In genomic region chr7:100132697-100133137, GRCh38 we compare ENCODE assay signal across 8 cellular contexts. TPM values are rescaled to one million over a fixed set of nuclear protein-coding genes. Genes with fewer than 3 reads are reported as not detected.
DNase-seq lines count a peak whose midpoint lies in the region; ATAC-seq and TF ChIP-seq lines count a peak whose summit lies in the region.

No MANE protein-coding gene starts in this region.

- peaks cover 4% of the 10 kb centered on the region; the same call in 1 of the 2 replicates for H3K4me1 ChIP-seq in H9 (ENCODE audit: insufficient read depth, low read length)

- peaks cover 7 to 10% of the 10 kb centered on the region in 2 experiments for H3K4me1 Mint-ChIP-seq in H9
- peaks cover 13% of the 10 kb centered on the region for H3K4me1 Mint-ChIP-seq in T-helper 17 cell

- DNase-seq in DMS 273 (lab: John Stamatoyannopoulos, UW; ENCODE audit: unreplicated experiment) (peak; percentile 92), H9 (peak; percentile 79), NCI-H1694 treated with DMSO at 0.1 percent for 48 hours (lab: John Stamatoyannopoulos, UW) (peak; percentile 72), T-helper 17 cell (peak; percentile 26 to 50 (median 35)), astrocyte of the spinal cord (ENCODE audit: low read depth, low spot score) (peak; percentile 55), iPS-NIHi7 (ENCODE audit: extremely low spot score) (peak; percentile 83), posterior vena cava (ENCODE audit: low spot score) (no peak)
- peak; percentile 48 to 52 for DNase-seq in stimulated activated CD4-positive, alpha-beta T cell treated with anti-CD3 and anti-CD28 coated beads, Interleukin-1b, Interleukin-23, amount 100 ng/mL, for 4 hours (ENCODE audit: low read depth in 2 of 2)

- WGBS in H9 (ENCODE audit: extremely low coverage, insufficient read length, low lambda C conversion rate): no CpG with 5 or more reads among the region's 3 CpGs

- no peak overlapping the region; a peak in 1 of 7 replicates for H3K27ac Mint-ChIP-seq in H9
- H3K27ac Mint-ChIP-seq in T-helper 17 cell: peak overlapping the region; percentile 19

- H2AFZ ChIP-seq in H9 (ENCODE audit: low read length): peak overlapping the region; percentile 65

- no peak overlapping the region for H3K4me3 ChIP-seq in astrocyte of the spinal cord (ENCODE audit: low read depth, low read length)

- H3K27ac ChIP-seq in H9 (ENCODE audit: insufficient read length, low read depth, low read length): no peak overlapping the region

- H3K4me3 Mint-ChIP-seq in H9 (no peak overlapping the region), T-helper 17 cell (peak overlapping the region; percentile 31)

- no peak overlapping the region for H3K18ac ChIP-seq in H9 (ENCODE audit: insufficient read length, low read depth, low read length)

- intact Hi-C loops in posterior vena cava (cut with DNase I): loop anchor here in 1 of 2 donors (5.0 kb wide), 1 partner anchor 90 kb away; no protein-coding TSS in a partner anchor

- H2BK15ac ChIP-seq in H9 (ENCODE audit: low read depth, low read length): no peak overlapping the region

- peaks cover 4% of the 10 kb centered on the region for H3K23me2 ChIP-seq in H9 (ENCODE audit: insufficient read length, low read depth, low read length, poor library complexity, severe bottlenecking)

- no peaks in the 10 kb centered on the region for H3K79me1 ChIP-seq in H9 (ENCODE audit: insufficient read depth, low read depth, low read length, poor library complexity, severe bottlenecking)

- no peaks in the 10 kb centered on the region for H3K9me3 Mint-ChIP-seq in H9

- no peaks in the 10 kb centered on the region; the same call in 1 of the 2 replicates for H3K27me3 ChIP-seq in H9 (ENCODE audit: insufficient read depth, low read length)

- H2BK20ac ChIP-seq in H9 (ENCODE audit: low read depth, low read length, poor library complexity, severe bottlenecking): no peak overlapping the region

- no peak overlapping the region for H2BK120ac ChIP-seq in H9 (ENCODE audit: low read depth, low read length, poor library complexity, severe bottlenecking)

- in situ Hi-C loops in astrocyte of the spinal cord (cut with HindIII; ENCODE audit: low sequenced_read_pairs): no loop called here

- no peak overlapping the region for H3K4ac ChIP-seq in H9 (ENCODE audit: low read depth, low read length)

- H3K56ac ChIP-seq in H9 (ENCODE audit: insufficient read length, low read depth, low read length): no peak overlapping the region

- no peak overlapping the region for H4K8ac ChIP-seq in H9 (replicated peaks; ENCODE audit: insufficient read length, low read depth, low read length)

- H3K23ac ChIP-seq in H9 (ENCODE audit: insufficient read length, low read depth, low read length): no peak overlapping the region

- no peak overlapping the region for H2AK5ac ChIP-seq in H9 (ENCODE audit: insufficient read length, low read length)

- H3K4me2 ChIP-seq in H9 (ENCODE audit: insufficient read depth, insufficient read length, low read length): no peak overlapping the region

- no peak overlapping the region for H3K14ac ChIP-seq in H9 (ENCODE audit: insufficient read depth, low read length)

- TF ChIP-seq CTCF in H9 (conservative IDR thresholded peaks at IDR 0.05) (peak; percentile 93), astrocyte of the spinal cord (IDR thresholded peaks at IDR 0.05; ENCODE audit: low read depth, low read length) (peak; percentile 95)

- peak; percentile 85 for ATAC-seq in T-helper 17 cell

- H3K9me3 ChIP-seq in H9 (ENCODE audit: control insufficient read depth, low read depth, low read length) (no peaks in the 10 kb centered on the region), T-helper 17 cell (ENCODE audit: control insufficient read depth, low read length, poor library complexity, severe bottlenecking) (no peaks in the 10 kb centered on the region)

- no peak overlapping the region for H4K5ac ChIP-seq in H9 (ENCODE audit: insufficient read length, low read depth, low read length)

- no peaks in the 10 kb centered on the region for H3K36me3 Mint-ChIP-seq in H9 (ENCODE audit: insufficient read depth in 1 of 3, low read depth in 3 of 3)
- H3K36me3 Mint-ChIP-seq in T-helper 17 cell (ENCODE audit: low read depth): no peaks in the 10 kb centered on the region

- no peaks in the 10 kb centered on the region for H4K20me1 ChIP-seq in H9 (ENCODE audit: control insufficient read depth, insufficient read depth, insufficient read length)

- no peak overlapping the region for H3T11ph ChIP-seq in H9 (ENCODE audit: low read length)

- H3K9ac ChIP-seq in H9 (ENCODE audit: extremely low read depth, insufficient read length, low read length): no peak overlapping the region

- no peaks in the 10 kb centered on the region for H3K79me2 ChIP-seq in H9 (ENCODE audit: insufficient read depth, low read length)

- no peak overlapping the region for H2BK5ac ChIP-seq in H9 (ENCODE audit: insufficient read length, low read length)

- H4K91ac ChIP-seq in H9 (ENCODE audit: insufficient read length, low read depth, low read length): no peak overlapping the region

- H3K27me3 Mint-ChIP-seq in H9 (ENCODE audit: low read depth) (peaks cover 35% of the 10 kb centered on the region), T-helper 17 cell (no peaks in the 10 kb centered on the region)

- no peak overlapping the region for H2BK12ac ChIP-seq in H9 (ENCODE audit: insufficient read length, low read depth, low read length)

RNA-seq across cellular contexts. Expression of gene MBLAC1, which starts 6.0 kb away (rescaled TPM):
- 1.6 and 1.9 TPM in 2 replicates for total RNA-seq in H9 (2021)
- 1 to 10 TPM; 4.0 to 4.2 TPM for total RNA-seq in T-helper 17 cell
- 1 to 10 TPM; 1.6 to 1.7 TPM for total RNA-seq in posterior vena cava

RNA-seq across cellular contexts. Expression of gene CNPY4, which starts 13.3 kb away (rescaled TPM):
- 10.4 and 12.3 TPM in 2 replicates for total RNA-seq in H9 (2021)
- total RNA-seq in T-helper 17 cell: 10 to 100 TPM; 22.5 to 22.6 TPM
- total RNA-seq in posterior vena cava: 10 to 100 TPM in 1 of 2 donors, 1 to 10 TPM in 1; 9.6 to 18.3 TPM

RNA-seq across cellular contexts. Expression of gene TAF6, which starts 13.6 kb away (rescaled TPM):
- total RNA-seq in H9 (2021): 87.1 and 88.9 TPM in 2 replicates
- total RNA-seq in T-helper 17 cell: 10 to 100 TPM; 40.7 to 45.3 TPM
- 10 to 100 TPM; 34.3 to 35.4 TPM for total RNA-seq in posterior vena cava

RNA-seq across cellular contexts. Expression of gene LAMTOR4, which starts 16.0 kb away (rescaled TPM):
- total RNA-seq in H9 (2021) (164 and 179 TPM in 2 replicates), T-helper 17 cell (100 to 1,000 TPM; 124 to 135 TPM), posterior vena cava (10 to 100 TPM; 72.6 to 91.6 TPM)

RNA-seq across cellular contexts. Expression of gene TRAPPC14, which starts 25.8 kb away (rescaled TPM):
- total RNA-seq in H9 (2021) (31.8 and 32.8 TPM in 2 replicates), T-helper 17 cell (10 to 100 TPM; 45.8 to 46.9 TPM), posterior vena cava (10 to 100 TPM; 11.2 to 13.3 TPM)
